13 cellular contexts compared by ENCODE assay signal in genomic region chr5:65462139-65462705, GRCh38. TPM values are rescaled to one million over a fixed set of nuclear protein-coding genes. Genes with fewer than 3 reads are reported as not detected.
DNase-seq lines count a peak whose midpoint lies in the region; ATAC-seq and TF ChIP-seq lines count a peak whose summit lies in the region.
"Had no signal": no experiment of that assay in that cellular context is flagged by ENCODE, and none has a peak within 500 bp of the region (broad histone marks: within the 10 kb centered on the region; RNA-seq: fewer than 3 reads in every experiment).

No MANE protein-coding gene starts in this region.

- H4K20me1 ChIP-seq in osteoblast (ENCODE audit: insufficient read depth, low read length) = no peaks in the 10 kb centered on the region
- H4K20me1 ChIP-seq: BLaER1 treated with 17β-estradiol and CSF1 and Interleukin-3, amounts not matched to agents 10 nM and 100 nM had no signal

- H3K4me1 ChIP-seq in HEK293 (ENCODE audit: control insufficient read depth, insufficient read depth, low read length) = peaks cover 3% of the 10 kb centered on the region; the same call in 1 of the 2 replicates
- peaks cover 7% of the 10 kb centered on the region for H3K4me1 ChIP-seq in osteoblast (ENCODE audit: insufficient read depth, low read length)
- no peaks in the 10 kb centered on the region for H3K4me1 ChIP-seq in lower lobe of right lung
- H3K4me1 ChIP-seq: BLaER1 treated with 17β-estradiol and CSF1 and Interleukin-3, amounts not matched to agents 10 nM and 100 nM had no signal

- H3K9me3 ChIP-seq in HEK293 (ENCODE audit: control insufficient read depth, insufficient read depth, low read depth, low read length) = no peaks in the 10 kb centered on the region
- no peaks in the 10 kb centered on the region for H3K9me3 ChIP-seq in osteoblast (ENCODE audit: low read depth, low read length)
- no peaks in the 10 kb centered on the region for H3K9me3 ChIP-seq in lower lobe of right lung
- H3K9me3 ChIP-seq: BLaER1 treated with 17β-estradiol and CSF1 and Interleukin-3, amounts not matched to agents 10 nM and 100 nM had no signal

- H3K4me3 ChIP-seq in HEK293 (ENCODE audit: low read depth, low read length) (no peak overlapping the region), osteoblast (ENCODE audit: insufficient read depth, low read length) (no peak overlapping the region), lower lobe of right lung (no peak overlapping the region)
- H3K4me3 ChIP-seq: BLaER1 treated with 17β-estradiol and CSF1 and Interleukin-3, amounts not matched to agents 10 nM and 100 nM; GM12878 had no signal

- CTCF ChIA-PET in HEK293 (lab: Yijun Ruan, JAX) = interaction anchor here (0.8 kb wide), 1 partner anchor 20 kb away, joined by 3 read pairs; no protein-coding TSS in a partner anchor

- DNase-seq in NCI-H69 (lab: John Stamatoyannopoulos, UW) (peak; percentile 20), iris pigment epithelial cell (ENCODE audit: low read depth) (peak; percentile 59), osteoblast (ENCODE audit: insufficient read length, low spot score, missing footprints) (no peak), DMS79 treated with DMSO at 0.1 percent for 48 hours (lab: John Stamatoyannopoulos, UW) (no peak), lower lobe of right lung (no peak), NCI-H128 (lab: John Stamatoyannopoulos, UW; ENCODE audit: unreplicated experiment) (no peak)
- DNase-seq: Calu3; CD8-positive, alpha-beta T cell; DND-41; HCEC 1CT had no signal

- intact Hi-C loops in lower lobe of right lung (cut with DNase I) = no loop called here

- H3K79me2 ChIP-seq in osteoblast (ENCODE audit: insufficient read depth, low read length) = peaks cover 79% of the 10 kb centered on the region

- H3K27ac ChIP-seq in HEK293 (ENCODE audit: extremely low read depth, low read depth, low read length) = no peak overlapping the region
- peak overlapping the region; percentile 0 for H3K27ac ChIP-seq in osteoblast (ENCODE audit: low read depth, low read length)
- no peak overlapping the region for H3K27ac ChIP-seq in lower lobe of right lung
- H3K27ac ChIP-seq: BLaER1 treated with 17β-estradiol and CSF1 and Interleukin-3, amounts not matched to agents 10 nM and 100 nM had no signal

- ATAC-seq in lower lobe of right lung = no peak
- ATAC-seq: CD8-positive, alpha-beta T cell; GM12878 had no signal

- H3K36me3 ChIP-seq in HEK293 (ENCODE audit: control insufficient read depth in 2 of 2, insufficient read depth in 1 of 2, low read length in 2 of 2) (no peaks in the 10 kb centered on the region), osteoblast (ENCODE audit: insufficient read depth, low read length) (peaks cover 46% of the 10 kb centered on the region), lower lobe of right lung (no peaks in the 10 kb centered on the region)
- H3K36me3 ChIP-seq: BLaER1 treated with 17β-estradiol and CSF1 and Interleukin-3, amounts not matched to agents 10 nM and 100 nM had no signal

- peak overlapping the region; percentile 10 for H3K4me2 ChIP-seq in osteoblast (ENCODE audit: insufficient read depth, low read length)
- H3K4me2 ChIP-seq: BLaER1 treated with 17β-estradiol and CSF1 and Interleukin-3, amounts not matched to agents 10 nM and 100 nM had no signal

- no peak overlapping the region for H2AFZ ChIP-seq in osteoblast (ENCODE audit: low read length)

- no peaks in the 10 kb centered on the region for H3K27me3 ChIP-seq in osteoblast (ENCODE audit: insufficient read depth, low read length)
- no peaks in the 10 kb centered on the region for H3K27me3 ChIP-seq in lower lobe of right lung (ENCODE audit: low read depth)
- H3K27me3 ChIP-seq: BLaER1 treated with 17β-estradiol and CSF1 and Interleukin-3, amounts not matched to agents 10 nM and 100 nM had no signal

- TF ChIP-seq CTCF in HEK293 (tag by site-specific recombination; IDR thresholded peaks at IDR 0.05) (no peak), osteoblast (IDR thresholded peaks at IDR 0.05; ENCODE audit: extremely low read depth, low read depth, low read length) (no peak), lower lobe of right lung (IDR thresholded peaks at IDR 0.05) (no peak)

- POLR2A ChIA-PET in HEK293 (lab: Yijun Ruan, JAX) = no interaction called here

TF ChIP-seq in HEK293, 187 proteins besides CTCF, POLR2A, EP300 and RAD21:
- TF ChIP-seq OVOL3 (tag by site-specific recombination; IDR thresholded peaks at IDR 0.05) = 0 out of 2 replicates have a peak, but pooled peaks have one; percentile 15
- TF ChIP-seq WT1 (tag by site-specific recombination; IDR thresholded peaks at IDR 0.05) = 0 out of 2 replicates have a peak, but pooled peaks have one; percentile 38
- TF ChIP-seq PRDM1 (tag by site-specific recombination; IDR thresholded peaks at IDR 0.05) = no peak

RNA-seq across cellular contexts. Expression of gene ADAMTS6, which starts 19.5 kb away (rescaled TPM):
- total RNA-seq in osteoblast = 135 and 150 TPM in 2 replicates
- total RNA-seq in lower lobe of right lung = 3.0 TPM

Comparison
In these comparisons a context has a peak if more than half of its experiments do, and no peak if none do; other contexts are left out.
1. DNase-seq: peak in NCI-H69 (single experiment) and iris pigment epithelial cell (single experiment); none in osteoblast (single experiment), DMS79 treated with DMSO at 0.1 percent for 48 hours (single experiment), lower lobe of right lung (single experiment) and NCI-H128 (single experiment).
2. RNA of gene ADAMTS6, which starts 19.5 kb away (total RNA-seq): 135 to 150 TPM in osteoblast; 3.0 TPM in lower lobe of right lung (single experiment); every median in the first group is over 10 times any median in the second.